In the genomic region with DNA sequence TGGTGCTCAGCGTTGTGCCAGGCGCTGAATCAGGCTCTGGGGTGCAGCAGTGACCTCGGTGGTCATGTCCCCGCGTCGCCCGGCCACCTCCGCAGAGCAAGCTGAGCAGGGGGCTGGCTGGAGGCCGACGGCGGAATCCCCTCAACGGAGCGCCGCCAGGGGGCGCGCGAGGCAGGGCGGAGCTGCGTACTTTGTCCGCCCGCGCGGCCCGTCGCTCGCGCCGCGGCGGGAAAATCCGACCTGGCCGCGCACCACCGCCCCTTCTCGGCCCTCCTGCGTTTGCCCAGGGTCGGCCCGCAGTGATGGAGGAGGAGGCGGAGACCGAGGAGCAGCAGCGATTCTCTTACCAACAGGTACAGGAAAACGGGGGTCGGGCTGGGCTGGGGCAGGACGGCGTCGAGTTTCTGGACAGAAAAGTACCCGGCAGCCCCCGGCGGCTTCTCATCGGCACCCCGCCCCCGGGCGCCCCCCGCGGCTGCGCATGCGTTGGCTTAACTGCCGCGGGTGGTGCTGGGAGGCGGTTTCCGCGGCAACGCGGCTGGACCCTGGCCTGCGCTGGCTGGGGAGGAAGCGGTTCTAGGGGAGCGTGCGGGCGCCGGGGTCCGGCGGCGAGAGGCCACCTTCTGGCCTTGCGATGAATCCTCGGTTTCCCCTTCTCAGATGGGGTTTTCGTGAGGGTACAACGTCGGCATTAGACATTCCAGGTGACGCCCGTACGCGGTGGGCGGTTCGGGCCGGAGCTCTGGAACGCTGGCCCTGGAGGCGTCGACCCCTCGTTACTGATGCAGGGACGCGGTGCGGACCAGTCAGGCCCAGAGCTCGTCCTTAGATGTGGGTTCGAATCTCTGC, we compare ENCODE assay signal across 1 cellular context.
TF ChIP-seq lines count a peak whose summit lies in the region.

Gene CENPS (plus strand): TSS at position 218 of the 849 bp plus-strand sequence. CDS start 85 bp downstream, at position 303.

TF ChIP-seq in HEK293, 187 proteins besides CTCF, POLR2A, EP300 and RAD21 (continued from another document and continues in another):
- TF ChIP-seq ZFP69B (tag by site-specific recombination; IDR thresholded peaks at IDR 0.05) (peak; percentile 66), ZNF76 (tag by site-specific recombination; IDR thresholded peaks at IDR 0.05; ENCODE audit: borderline replicate concordance, low read depth) (peak; percentile 90), KLF16 (tag by site-specific recombination; IDR thresholded peaks at IDR 0.05) (peak; percentile 87), ZNF266 (tag by site-specific recombination; IDR thresholded peaks at IDR 0.05; ENCODE audit: low read depth) (no peak; the same call in 1 of the 2 replicates), ZNF768 (tag by site-specific recombination; IDR thresholded peaks at IDR 0.05) (no peak; the same call in 1 of the 2 replicates), ZNF391 (tag by site-specific recombination; IDR thresholded peaks at IDR 0.05; ENCODE audit: borderline replicate concordance, low read depth) (peak; percentile 89; the same call in 1 of the 2 replicates), KLF7 (tag by site-specific recombination; IDR thresholded peaks at IDR 0.05; ENCODE audit: borderline replicate concordance) (peak; percentile 87; the same call in 1 of the 2 replicates), MZF1 (tag by site-specific recombination; IDR thresholded peaks at IDR 0.05; ENCODE audit: borderline replicate concordance) (peak; percentile 16), ZNF830 (tag by site-specific recombination; IDR thresholded peaks at IDR 0.05; ENCODE audit: low read depth) (no peak), ZNF501 (tag by site-specific recombination; IDR thresholded peaks at IDR 0.05) (0 out of 2 replicates have a peak, but pooled peaks have one; percentile 30), BCL11A (tag by site-specific recombination; IDR thresholded peaks at IDR 0.05; ENCODE audit: low read depth) (peak; percentile 71; the same call in 1 of the 2 replicates), ZNF133 (tag by site-specific recombination; IDR thresholded peaks at IDR 0.05) (no peak; the same call in 1 of the 2 replicates), YY2 (tag by site-specific recombination; IDR thresholded peaks at IDR 0.05) (peak; percentile 74), ZNF341 (tag by site-specific recombination; IDR thresholded peaks at IDR 0.05; ENCODE audit: low read depth) (peak; percentile 74), ZBTB17 (tag by site-specific recombination; IDR thresholded peaks at IDR 0.05) (peak; percentile 63; the same call in 1 of the 2 replicates), ZBTB10 (tag by site-specific recombination; IDR thresholded peaks at IDR 0.05) (0 out of 2 replicates have a peak, but pooled peaks have one; percentile 49), ZNF324 (tag by site-specific recombination; IDR thresholded peaks at IDR 0.05) (peak; percentile 88; the same call in 1 of the 2 replicates), ZNF660 (tag by site-specific recombination; IDR thresholded peaks at IDR 0.05) (peak; percentile 93), ZSCAN30 (tag by site-specific recombination; IDR thresholded peaks at IDR 0.05) (peak; percentile 97), MYNN (tag by site-specific recombination; IDR thresholded peaks at IDR 0.05; ENCODE audit: borderline replicate concordance) (peak; percentile 54; the same call in 1 of the 2 replicates), ZNF843 (tag by site-specific recombination; IDR thresholded peaks at IDR 0.05) (0 out of 2 replicates have a peak, but pooled peaks have one; percentile 46), ZNF24 (tag by site-specific recombination; IDR thresholded peaks at IDR 0.05) (0 out of 2 replicates have a peak, but pooled peaks have one; percentile 35), ZNF394 (tag by site-specific recombination; IDR thresholded peaks at IDR 0.05; ENCODE audit: borderline replicate concordance) (peak; percentile 72; the same call in 1 of the 2 replicates), OVOL3 (tag by site-specific recombination; IDR thresholded peaks at IDR 0.05) (0 out of 2 replicates have a peak, but pooled peaks have one; percentile 37), ZNF561 (tag by site-specific recombination; IDR thresholded peaks at IDR 0.05; ENCODE audit: borderline replicate concordance) (peak; percentile 94), ZNF600 (tag by site-specific recombination; IDR thresholded peaks at IDR 0.05) (peak; percentile 83), ZNF747 (tag by site-specific recombination; IDR thresholded peaks at IDR 0.05) (no peak), ZNF677 (tag by site-specific recombination; IDR thresholded peaks at IDR 0.05) (0 out of 2 replicates have a peak, but pooled peaks have one; percentile 21), ZNF621 (tag by site-specific recombination; IDR thresholded peaks at IDR 0.05) (no peak), ZNF211 (tag by site-specific recombination; IDR thresholded peaks at IDR 0.05; ENCODE audit: low read depth) (no peak), TRIM28 (IDR thresholded peaks at IDR 0.05; ENCODE audit: borderline replicate concordance, low read length) (0 out of 2 replicates have a peak, but pooled peaks have one; percentile 31), KLF10 (tag by site-specific recombination; IDR thresholded peaks at IDR 0.05) (peak; percentile 84), ZBTB8A (tag by site-specific recombination; IDR thresholded peaks at IDR 0.05) (peak; percentile 51), SETDB1 (IDR thresholded peaks at IDR 0.05; ENCODE audit: insufficient read length, low read length) (peak; percentile 73), GLIS2 (tag by site-specific recombination; IDR thresholded peaks at IDR 0.05) (peak; percentile 97)
- TF ChIP-seq, protein P1, sequence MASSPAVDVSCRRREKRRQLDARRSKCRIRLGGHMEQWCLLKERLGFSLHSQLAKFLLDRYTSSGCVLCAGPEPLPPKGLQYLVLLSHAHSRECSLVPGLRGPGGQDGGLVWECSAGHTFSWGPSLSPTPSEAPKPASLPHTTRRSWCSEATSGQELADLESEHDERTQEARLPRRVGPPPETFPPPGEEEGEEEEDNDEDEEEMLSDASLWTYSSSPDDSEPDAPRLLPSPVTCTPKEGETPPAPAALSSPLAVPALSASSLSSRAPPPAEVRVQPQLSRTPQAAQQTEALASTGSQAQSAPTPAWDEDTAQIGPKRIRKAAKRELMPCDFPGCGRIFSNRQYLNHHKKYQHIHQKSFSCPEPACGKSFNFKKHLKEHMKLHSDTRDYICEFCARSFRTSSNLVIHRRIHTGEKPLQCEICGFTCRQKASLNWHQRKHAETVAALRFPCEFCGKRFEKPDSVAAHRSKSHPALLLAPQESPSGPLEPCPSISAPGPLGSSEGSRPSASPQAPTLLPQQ (tag by site-specific recombination; IDR thresholded peaks at IDR 0.05), result peak; percentile 91
- TF ChIP-seq, protein P2, sequence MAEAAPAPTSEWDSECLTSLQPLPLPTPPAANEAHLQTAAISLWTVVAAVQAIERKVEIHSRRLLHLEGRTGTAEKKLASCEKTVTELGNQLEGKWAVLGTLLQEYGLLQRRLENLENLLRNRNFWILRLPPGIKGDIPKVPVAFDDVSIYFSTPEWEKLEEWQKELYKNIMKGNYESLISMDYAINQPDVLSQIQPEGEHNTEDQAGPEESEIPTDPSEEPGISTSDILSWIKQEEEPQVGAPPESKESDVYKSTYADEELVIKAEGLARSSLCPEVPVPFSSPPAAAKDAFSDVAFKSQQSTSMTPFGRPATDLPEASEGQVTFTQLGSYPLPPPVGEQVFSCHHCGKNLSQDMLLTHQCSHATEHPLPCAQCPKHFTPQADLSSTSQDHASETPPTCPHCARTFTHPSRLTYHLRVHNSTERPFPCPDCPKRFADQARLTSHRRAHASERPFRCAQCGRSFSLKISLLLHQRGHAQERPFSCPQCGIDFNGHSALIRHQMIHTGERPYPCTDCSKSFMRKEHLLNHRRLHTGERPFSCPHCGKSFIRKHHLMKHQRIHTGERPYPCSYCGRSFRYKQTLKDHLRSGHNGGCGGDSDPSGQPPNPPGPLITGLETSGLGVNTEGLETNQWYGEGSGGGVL (tag by site-specific recombination; IDR thresholded peaks at IDR 0.05), result peak; percentile 44; the same call in 1 of the 2 replicates
- TF ChIP-seq, protein P3, sequence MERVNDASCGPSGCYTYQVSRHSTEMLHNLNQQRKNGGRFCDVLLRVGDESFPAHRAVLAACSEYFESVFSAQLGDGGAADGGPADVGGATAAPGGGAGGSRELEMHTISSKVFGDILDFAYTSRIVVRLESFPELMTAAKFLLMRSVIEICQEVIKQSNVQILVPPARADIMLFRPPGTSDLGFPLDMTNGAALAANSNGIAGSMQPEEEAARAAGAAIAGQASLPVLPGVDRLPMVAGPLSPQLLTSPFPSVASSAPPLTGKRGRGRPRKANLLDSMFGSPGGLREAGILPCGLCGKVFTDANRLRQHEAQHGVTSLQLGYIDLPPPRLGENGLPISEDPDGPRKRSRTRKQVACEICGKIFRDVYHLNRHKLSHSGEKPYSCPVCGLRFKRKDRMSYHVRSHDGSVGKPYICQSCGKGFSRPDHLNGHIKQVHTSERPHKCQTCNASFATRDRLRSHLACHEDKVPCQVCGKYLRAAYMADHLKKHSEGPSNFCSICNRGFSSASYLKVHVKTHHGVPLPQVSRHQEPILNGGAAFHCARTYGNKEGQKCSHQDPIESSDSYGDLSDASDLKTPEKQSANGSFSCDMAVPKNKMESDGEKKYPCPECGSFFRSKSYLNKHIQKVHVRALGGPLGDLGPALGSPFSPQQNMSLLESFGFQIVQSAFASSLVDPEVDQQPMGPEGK (tag by site-specific recombination; IDR thresholded peaks at IDR 0.05), result peak; percentile 99
- TF ChIP-seq, protein P4, sequence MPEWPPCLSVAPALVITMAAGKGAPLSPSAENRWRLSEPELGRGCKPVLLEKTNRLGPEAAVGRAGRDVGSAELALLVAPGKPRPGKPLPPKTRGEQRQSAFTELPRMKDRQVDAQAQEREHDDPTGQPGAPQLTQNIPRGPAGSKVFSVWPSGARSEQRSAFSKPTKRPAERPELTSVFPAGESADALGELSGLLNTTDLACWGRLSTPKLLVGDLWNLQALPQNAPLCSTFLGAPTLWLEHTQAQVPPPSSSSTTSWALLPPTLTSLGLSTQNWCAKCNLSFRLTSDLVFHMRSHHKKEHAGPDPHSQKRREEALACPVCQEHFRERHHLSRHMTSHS (tag by site-specific recombination; IDR thresholded peaks at IDR 0.05), result 0 out of 2 replicates have a peak, but pooled peaks have one; percentile 38
- TF ChIP-seq, protein P5, sequence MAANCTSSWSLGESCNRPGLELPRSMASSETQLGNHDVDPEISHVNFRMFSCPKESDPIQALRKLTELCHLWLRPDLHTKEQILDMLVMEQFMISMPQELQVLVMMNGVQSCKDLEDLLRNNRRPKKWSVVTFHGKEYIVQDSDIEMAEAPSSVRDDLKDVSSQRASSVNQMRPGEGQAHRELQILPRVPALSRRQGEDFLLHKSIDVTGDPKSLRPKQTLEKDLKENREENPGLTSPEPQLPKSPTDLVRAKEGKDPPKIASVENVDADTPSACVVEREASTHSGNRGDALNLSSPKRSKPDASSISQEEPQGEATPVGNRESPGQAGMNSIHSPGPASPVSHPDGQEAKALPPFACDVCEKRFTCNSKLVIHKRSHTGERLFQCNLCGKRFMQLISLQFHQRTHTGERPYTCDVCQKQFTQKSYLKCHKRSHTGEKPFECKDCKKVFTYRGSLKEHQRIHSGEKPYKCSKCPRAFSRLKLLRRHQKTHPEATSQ (tag by site-specific recombination; IDR thresholded peaks at IDR 0.05), result 0 out of 2 replicates have a peak, but pooled peaks have one; percentile 32
- TF ChIP-seq, protein P6, sequence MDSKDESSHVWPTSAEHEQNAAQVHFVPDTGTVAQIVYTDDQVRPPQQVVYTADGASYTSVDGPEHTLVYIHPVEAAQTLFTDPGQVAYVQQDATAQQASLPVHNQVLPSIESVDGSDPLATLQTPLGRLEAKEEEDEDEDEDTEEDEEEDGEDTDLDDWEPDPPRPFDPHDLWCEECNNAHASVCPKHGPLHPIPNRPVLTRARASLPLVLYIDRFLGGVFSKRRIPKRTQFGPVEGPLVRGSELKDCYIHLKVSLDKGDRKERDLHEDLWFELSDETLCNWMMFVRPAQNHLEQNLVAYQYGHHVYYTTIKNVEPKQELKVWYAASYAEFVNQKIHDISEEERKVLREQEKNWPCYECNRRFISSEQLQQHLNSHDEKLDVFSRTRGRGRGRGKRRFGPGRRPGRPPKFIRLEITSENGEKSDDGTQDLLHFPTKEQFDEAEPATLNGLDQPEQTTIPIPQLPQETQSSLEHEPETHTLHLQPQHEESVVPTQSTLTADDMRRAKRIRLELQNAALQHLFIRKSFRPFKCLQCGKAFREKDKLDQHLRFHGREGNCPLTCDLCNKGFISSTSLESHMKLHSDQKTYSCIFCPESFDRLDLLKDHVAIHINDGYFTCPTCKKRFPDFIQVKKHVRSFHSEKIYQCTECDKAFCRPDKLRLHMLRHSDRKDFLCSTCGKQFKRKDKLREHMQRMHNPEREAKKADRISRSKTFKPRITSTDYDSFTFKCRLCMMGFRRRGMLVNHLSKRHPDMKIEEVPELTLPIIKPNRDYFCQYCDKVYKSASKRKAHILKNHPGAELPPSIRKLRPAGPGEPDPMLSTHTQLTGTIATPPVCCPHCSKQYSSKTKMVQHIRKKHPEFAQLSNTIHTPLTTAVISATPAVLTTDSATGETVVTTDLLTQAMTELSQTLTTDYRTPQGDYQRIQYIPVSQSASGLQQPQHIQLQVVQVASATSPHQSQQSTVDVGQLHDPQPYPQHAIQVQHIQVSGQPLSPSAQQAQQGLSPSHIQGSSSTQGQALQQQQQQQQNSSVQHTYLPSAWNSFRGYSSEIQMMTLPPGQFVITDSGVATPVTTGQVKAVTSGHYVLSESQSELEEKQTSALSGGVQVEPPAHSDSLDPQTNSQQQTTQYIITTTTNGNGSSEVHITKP (tag by site-specific recombination; IDR thresholded peaks at IDR 0.05), result peak; percentile 38; the same call in 1 of the 2 replicates
